In genomic region chr6:111823012-111823411, GRCh38 we compare ENCODE assay signal across 12 cellular contexts. TPM values are rescaled to one million over a fixed set of nuclear protein-coding genes. Genes with fewer than 3 reads are reported as not detected.
DNase-seq lines count a peak whose midpoint lies in the region; ATAC-seq, FAIRE-seq and TF ChIP-seq lines count a peak whose summit lies in the region.
"Had no signal": no experiment of that assay in that cellular context is flagged by ENCODE, and none has a peak within 500 bp of the region (broad histone marks: within the 10 kb centered on the region; RNA-seq: fewer than 3 reads in every experiment).

No MANE protein-coding gene starts in this region.

- peak overlapping the region; percentile 65 for H3K27ac ChIP-seq in left ventricle myocardium inferior (replicated peaks)
- peak overlapping the region; percentile 88 for H3K27ac ChIP-seq in astrocyte (ENCODE audit: low read depth, low read length)
- peak overlapping the region; percentile 62 to 76 for H3K27ac ChIP-seq in uterus
- no peak overlapping the region for H3K27ac ChIP-seq in RWPE1
- H3K27ac ChIP-seq: C4-2B had no signal

- H3K36me3 ChIP-seq in left ventricle myocardium inferior (no peaks in the 10 kb centered on the region), astrocyte (ENCODE audit: insufficient read depth, low read length) (no peaks in the 10 kb centered on the region), uterus (no peaks in the 10 kb centered on the region)

- H3K4me3 ChIP-seq in left ventricle myocardium inferior (no peak overlapping the region), astrocyte (ENCODE audit: insufficient read depth, low read depth, low read length) (no peak overlapping the region), uterus (no peak overlapping the region)

- H4K20me1 ChIP-seq in astrocyte (ENCODE audit: insufficient read depth, low read length) = peaks cover 8% of the 10 kb centered on the region

- POLR2A ChIA-PET in RWPE1 (lab: Yijun Ruan, JAX; ENCODE audit: low non-redundant PET) = no interaction called here

- peaks cover 10% of the 10 kb centered on the region for H3K36me3 Mint-ChIP-seq in astrocyte (ENCODE audit: low read depth, unreplicated experiment)
- no peaks in the 10 kb centered on the region for H3K36me3 Mint-ChIP-seq in natural killer cell

- H3K79me2 ChIP-seq in astrocyte (ENCODE audit: insufficient read depth, low read length) = peaks cover 46% of the 10 kb centered on the region

- H3K4me1 ChIP-seq in left ventricle myocardium inferior = peaks cover 68% of the 10 kb centered on the region
- H3K4me1 ChIP-seq in astrocyte (ENCODE audit: insufficient read depth, low read length) = peaks cover 25% of the 10 kb centered on the region
- H3K4me1 ChIP-seq in uterus = peaks cover 7 to 9% of the 10 kb centered on the region in 2 donors

- H3K4me1 Mint-ChIP-seq in astrocyte (ENCODE audit: low read depth, unreplicated experiment) = peaks cover 47% of the 10 kb centered on the region
- peaks cover 72 to 77% of the 10 kb centered on the region in 2 donors for H3K4me1 Mint-ChIP-seq in natural killer cell

- FAIRE-seq in astrocyte (lab: Jason Lieb, UNC) = no peak

- no peak overlapping the region for H3K4me3 Mint-ChIP-seq in astrocyte (ENCODE audit: unreplicated experiment)
- peak overlapping the region; percentile 72 for H3K4me3 Mint-ChIP-seq in natural killer cell

- no peak for ATAC-seq in Right ventricle myocardium inferior
- ATAC-seq in natural killer cell = peak in 2 of 3 donors; percentile 13 to 14
- no peak for ATAC-seq in GM18870 (IDR thresholded peaks at IDR 0.05; ENCODE audit: unreplicated experiment)

- TF ChIP-seq CTCF in left ventricle myocardium inferior (IDR thresholded peaks at IDR 0.05; ENCODE audit: borderline replicate concordance) (no peak), astrocyte (IDR thresholded peaks at IDR 0.05; ENCODE audit: insufficient read depth, low read depth, low read length) (no peak), natural killer cell (IDR thresholded peaks at IDR 0.05) (no peak), uterus (IDR thresholded peaks at IDR 0.05) (no peak), RWPE1 (conservative IDR thresholded peaks at IDR 0.05; ENCODE audit: low read depth) (no peak)

- H3K27ac Mint-ChIP-seq in astrocyte (ENCODE audit: unreplicated experiment) (no peak overlapping the region), natural killer cell (peak overlapping the region in 1 of 2 donors; percentile 83)

- peak overlapping the region; percentile 87 for H3K4me2 ChIP-seq in astrocyte (ENCODE audit: low read length)

- no peak for TF ChIP-seq POLR2A in uterus (IDR thresholded peaks at IDR 0.05)

- no peaks in the 10 kb centered on the region for H3K9me3 Mint-ChIP-seq in astrocyte (ENCODE audit: unreplicated experiment)
- no peaks in the 10 kb centered on the region for H3K9me3 Mint-ChIP-seq in natural killer cell

- no peaks in the 10 kb centered on the region for H3K9me3 ChIP-seq in left ventricle myocardium inferior (replicated peaks)
- H3K9me3 ChIP-seq in astrocyte (ENCODE audit: insufficient read depth, low read depth, low read length) = no peaks in the 10 kb centered on the region
- no peaks in the 10 kb centered on the region for H3K9me3 ChIP-seq in uterus

- intact Hi-C loops in left ventricle myocardium inferior (cut with micrococcal nuclease) = no loop called here
- intact Hi-C loops in Right ventricle myocardium inferior (cut with DNase I) = no loop called here
- intact Hi-C loops in natural killer cell (cut with micrococcal nuclease) = no loop called here
- intact Hi-C loops in uterus (cut with DNase I; ENCODE audit: low total_unique reads) = no loop called here

- H3K9ac ChIP-seq in astrocyte (ENCODE audit: low read length) = peak overlapping the region; percentile 77

- H3K27me3 Mint-ChIP-seq in astrocyte (ENCODE audit: low read depth, unreplicated experiment) (no peaks in the 10 kb centered on the region), natural killer cell (ENCODE audit: low read depth in 2 of 2) (no peaks in the 10 kb centered on the region)

- DNase-seq in left ventricle myocardium inferior (no peak), Right ventricle myocardium inferior (ENCODE audit: missing footprints) (no peak), astrocyte (ENCODE audit: low read depth) (no peak), natural killer cell (no peak), uterus (no peak), NCI-H1417 treated with DMSO at 0.1 percent for 48 hours (lab: John Stamatoyannopoulos, UW) (no peak), RWPE1 (ENCODE audit: low spot score) (no peak)
- DNase-seq: central memory CD4-positive, alpha-beta T cell; NCI-H1092 treated with DMSO at 0.1 percent for 48 hours; posterior cingulate gyrus had no signal

- H2AFZ ChIP-seq in astrocyte (ENCODE audit: low read depth, low read length) = no peak overlapping the region

- CTCF ChIA-PET in RWPE1 (lab: Yijun Ruan, JAX) = no interaction called here

- no peaks in the 10 kb centered on the region for H3K27me3 ChIP-seq in left ventricle myocardium inferior (ENCODE audit: low read depth)
- no peaks in the 10 kb centered on the region for H3K27me3 ChIP-seq in astrocyte (ENCODE audit: insufficient read depth, low read length)
- H3K27me3 ChIP-seq in uterus = no peaks in the 10 kb centered on the region

RNA-seq across cellular contexts. Expression of gene FYN, which starts 50.2 kb away (rescaled TPM):
- total RNA-seq in left ventricle myocardium inferior = 46.3 TPM
- 50.4 TPM for total RNA-seq in Right ventricle myocardium inferior
- 167 and 168 TPM in 2 replicates for total RNA-seq in astrocyte
- total RNA-seq in natural killer cell = 100 to 1,000 TPM; 616 to 757 (median 713) TPM
- total RNA-seq in uterus = 100 to 1,000 TPM in 3 of 4 donors, 10 to 100 TPM in 1; 50.7 to 208 (median 135) TPM

Comparison
In these comparisons a context has a peak if more than half of its experiments do, and no peak if none do; other contexts are left out.
1. ATAC-seq: peak in natural killer cell (2 of 3); none in Right ventricle myocardium inferior (single experiment) and GM18870 (single experiment).